Comparison of ENCODE assay signal across 7 cellular contexts in the genomic region with DNA sequence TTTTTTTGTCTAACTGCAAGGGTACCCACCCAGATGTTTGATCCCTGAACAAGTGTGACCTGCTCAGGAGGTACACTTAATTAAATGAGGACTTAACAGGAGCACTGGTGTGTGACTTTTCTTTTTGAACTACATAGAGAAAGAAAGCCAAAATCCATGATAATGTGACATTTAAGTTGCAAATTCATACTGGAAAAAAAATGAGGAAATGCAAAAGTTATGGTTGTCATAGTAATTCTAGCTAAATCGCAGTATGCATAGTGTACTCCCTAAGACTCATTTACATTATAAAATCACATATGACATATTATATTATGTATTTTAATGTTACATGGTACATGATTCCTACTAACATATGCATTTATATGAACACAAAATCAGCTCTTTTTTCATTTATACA.
"Had no signal": no experiment of that assay in that cellular context is flagged by ENCODE, and none has a peak within 500 bp of the region (broad histone marks: within the 10 kb centered on the region; RNA-seq: fewer than 3 reads in every experiment).

No MANE protein-coding gene starts in this region.

- H3K9ac ChIP-seq: KMS-11 had no signal

- ATAC-seq: HepG2, K562 had no signal

- H3K27ac ChIP-seq: HL-60, KMS-11 had no signal

- H3K4me2 ChIP-seq: KMS-11 had no signal

- DNase-seq: IMR-90, KBM-7, KG1 had no signal

- H3K4me3 ChIP-seq: K562 had no signal
